Comparison of ENCODE assay signal across 9 cellular contexts in genomic region chr2:207662203-207662602, GRCh38. TPM values are rescaled to one million over a fixed set of nuclear protein-coding genes. Genes with fewer than 3 reads are reported as not detected.
DNase-seq lines count a peak whose midpoint lies in the region; ATAC-seq, FAIRE-seq and TF ChIP-seq lines count a peak whose summit lies in the region.
"Had no signal": no experiment of that assay in that cellular context is flagged by ENCODE, and none has a peak within 500 bp of the region (broad histone marks: within the 10 kb centered on the region; RNA-seq: fewer than 3 reads in every experiment).

No MANE protein-coding gene starts in this region.

- no peak for TF ChIP-seq CTCF in sigmoid colon (IDR thresholded peaks at IDR 0.05)

- ATAC-seq in GM19372 (IDR thresholded peaks at IDR 0.05; ENCODE audit: low read depth, unreplicated experiment) (peak; percentile 74), HG03064 (IDR thresholded peaks at IDR 0.05; ENCODE audit: low read depth, unreplicated experiment) (peak; percentile 89)

- FAIRE-seq in GM12892 (lab: Jason Lieb, UNC), result peak; percentile 88

- no peak overlapping the region for H3K27ac ChIP-seq in sigmoid colon

- H3K27me3 ChIP-seq in sigmoid colon, result no peaks in the 10 kb centered on the region

- no peak overlapping the region for H3K4me3 ChIP-seq in sigmoid colon

- no peaks in the 10 kb centered on the region for H3K36me3 ChIP-seq in sigmoid colon

- 66 to 79% methylated on average over 2 of the region's 2 CpGs for WGBS in sigmoid colon, 2 donors

- no peak for TF ChIP-seq EP300 in sigmoid colon (IDR thresholded peaks at IDR 0.05)

- intact Hi-C loops in sigmoid colon (cut with DNase I), result no loop called here

- peak; percentile 21 for DNase-seq in GM12892 (ENCODE audit: insufficient read length)
- peak; percentile 25 for DNase-seq in SIG-M5 (lab: John Stamatoyannopoulos, UW)
- DNase-seq in NCI-H226, result no peak
- DNase-seq in NCI-H187 (lab: John Stamatoyannopoulos, UW), result no peak
- DNase-seq in DMS 273 (lab: John Stamatoyannopoulos, UW; ENCODE audit: unreplicated experiment), result no peak
- DNase-seq in sigmoid colon, result no peak
- DNase-seq: NCI-H345 had no signal

- no peaks in the 10 kb centered on the region for H3K9me3 ChIP-seq in sigmoid colon

- TF ChIP-seq POLR2A in GM12892 (IDR thresholded peaks at IDR 0.05; ENCODE audit: low read depth, low read length) (peak; percentile 65; the same call in 1 of the 2 replicates), sigmoid colon (IDR thresholded peaks at IDR 0.05) (no peak)

- H3K4me1 ChIP-seq in sigmoid colon, result no peaks in the 10 kb centered on the region

RNA-seq across cellular contexts. Expression of gene METTL21A, which starts 37.0 kb away (rescaled TPM):
- 25.5 TPM for polyA plus RNA-seq in GM12892 (2012; ENCODE audit: missing spikeins)
- total RNA-seq in sigmoid colon, result 10 to 100 TPM; 12.9 to 23.5 (median 20.5) TPM
- polyA plus RNA-seq in sigmoid colon, result 10 to 100 TPM; 18.0 to 43.0 (median 22.8) TPM

RNA-seq across cellular contexts. Expression of gene CCNYL1, which starts 49.2 kb away (rescaled TPM):
- 3.9 TPM for polyA plus RNA-seq in GM12892 (2012; ENCODE audit: missing spikeins)
- 10 to 100 TPM in 2 of 4 donors, 1 to 10 TPM in 2; 9.2 to 17.8 (median 11.5) TPM for total RNA-seq in sigmoid colon
- polyA plus RNA-seq in sigmoid colon, result 10 to 100 TPM; 21.6 to 49.5 (median 23.7) TPM

Comparison
In these comparisons a context has a peak if more than half of its experiments do, and no peak if none do; other contexts are left out.
1. DNase-seq: peak in GM12892 (single experiment) and SIG-M5 (single experiment); none in NCI-H226 (single experiment), NCI-H187 (0 of 2), DMS 273 (single experiment) and sigmoid colon (single experiment).